In the genomic region with DNA sequence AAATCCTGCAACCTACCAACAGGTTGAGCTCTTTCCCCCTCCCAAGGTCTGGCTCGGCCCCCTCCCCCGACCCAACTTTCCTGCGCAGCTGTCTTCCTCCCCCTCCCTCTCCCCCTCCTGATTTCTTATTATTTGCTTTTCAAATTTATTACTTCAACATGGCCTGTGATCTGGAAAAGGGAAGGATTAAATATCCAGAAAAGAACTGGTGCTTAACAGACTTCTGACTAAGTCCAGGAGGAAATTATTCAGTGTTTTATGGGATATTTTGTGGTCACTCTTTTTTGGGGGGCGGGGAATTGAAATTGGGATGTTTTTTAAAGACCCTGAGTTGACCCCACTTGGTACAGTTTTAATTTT, we compare ENCODE assay signal across 8 cellular contexts. TPM values are rescaled to one million over a fixed set of nuclear protein-coding genes. Genes with fewer than 3 reads are reported as not detected.
DNase-seq lines count a peak whose midpoint lies in the region; ATAC-seq and TF ChIP-seq lines count a peak whose summit lies in the region.

No MANE protein-coding gene starts in this region.

- H3K27ac ChIP-seq in mucosa of rectum (ENCODE audit: low read depth in 2 of 2, low read length in 2 of 2), result peak overlapping the region; percentile 97

- peaks cover 8 to 15% of the 10 kb centered on the region in 2 donors for H3K4me1 ChIP-seq in mucosa of rectum (ENCODE audit: control insufficient read depth in 2 of 2, insufficient read depth in 2 of 2, low read length in 2 of 2)

- TF ChIP-seq POLR2A in erythroblast (IDR thresholded peaks at IDR 0.05; ENCODE audit: low read length), result no peak

- no peaks in the 10 kb centered on the region for H3K9me3 ChIP-seq in mucosa of rectum (ENCODE audit: control insufficient read depth in 2 of 2, low read length in 2 of 2)

- POLR2A ChIA-PET in BJ (lab: Charles Lee), result interaction anchor here (0.6 to 0.9 kb wide), 2 partner anchors 118 to 198 kb away, joined by 4 to 9 read pairs; no protein-coding TSS in a partner anchor

- H3K36me3 ChIP-seq in BJ (ENCODE audit: control insufficient read depth, insufficient read depth, low read length) (no peaks in the 10 kb centered on the region; the same call in 1 of the 2 replicates), mucosa of rectum (ENCODE audit: control insufficient read depth in 2 of 2, insufficient read depth in 2 of 2, low read length in 2 of 2) (no peaks in the 10 kb centered on the region)

- H3K9ac ChIP-seq in mucosa of rectum (ENCODE audit: low read depth in 1 of 2, low read length in 2 of 2), result peak overlapping the region; percentile 47 to 73

- no peaks in the 10 kb centered on the region for H3K27me3 ChIP-seq in BJ (ENCODE audit: control insufficient read depth, insufficient read depth, low read length)
- no peaks in the 10 kb centered on the region for H3K27me3 ChIP-seq in mucosa of rectum (ENCODE audit: control insufficient read depth in 2 of 2, insufficient read depth in 2 of 2, low read length in 2 of 2)

- H3K4me3 ChIP-seq in BJ (ENCODE audit: low read depth, low read length) (peak overlapping the region; percentile 57), cardiac fibroblast (replicated peaks in 1 of 2; ENCODE audit: low read depth in 2 of 2, low read length in 2 of 2) (peak overlapping the region; percentile 81 to 86), mucosa of rectum (ENCODE audit: low read length in 2 of 2) (peak overlapping the region; percentile 96 to 98)
- peak overlapping the region; percentile 88 for H3K4me3 ChIP-seq in Jurkat, Clone E6-1 (ENCODE audit: low read length)

- CTCF ChIA-PET in BJ (lab: Yijun Ruan, JAX), result interaction anchor here (0.6 to 2.8 kb wide), 11 partner anchors 34 to 340 kb away, joined by 3 to 10 read pairs (median 3); no protein-coding TSS in a partner anchor

- no peak for TF ChIP-seq CTCF in BJ (IDR thresholded peaks at IDR 0.05; ENCODE audit: insufficient read depth, low read depth, low read length)
- TF ChIP-seq CTCF in cardiac fibroblast (IDR thresholded peaks at IDR 0.05; ENCODE audit: low read depth, low read length), result no peak

- no peak for ATAC-seq in HG02642 (IDR thresholded peaks at IDR 0.05; ENCODE audit: poor library complexity, unreplicated experiment)

- DNase-seq in BJ (ENCODE audit: low read depth) (no peak), cardiac fibroblast (ENCODE audit: low read depth in 2 of 2) (no peak), LoVo (ENCODE audit: low spot score) (no peak), NAMALWA (ENCODE audit: low spot score) (no peak), erythroblast (lab: John Stamatoyannopoulos, UW) (no peak)
- DNase-seq in Jurkat, Clone E6-1 (ENCODE audit: low read depth, low spot score), result no peak

RNA-seq across cellular contexts. Expression of a gene that starts 2.5 kb away (rescaled TPM):
- polyA plus RNA-seq in BJ (2011; rRNA removed), result 73.8 and 74.5 TPM in 2 replicates
- polyA minus RNA-seq in BJ (2011; rRNA and poly(A)+ RNA removed), result 175 and 186 TPM in 2 replicates
- 14.5 TPM for polyA plus RNA-seq in Jurkat, Clone E6-1 (2012; ENCODE audit: insufficient read depth, insufficient read length)
